8 cellular contexts compared by ENCODE assay signal in the genomic region with DNA sequence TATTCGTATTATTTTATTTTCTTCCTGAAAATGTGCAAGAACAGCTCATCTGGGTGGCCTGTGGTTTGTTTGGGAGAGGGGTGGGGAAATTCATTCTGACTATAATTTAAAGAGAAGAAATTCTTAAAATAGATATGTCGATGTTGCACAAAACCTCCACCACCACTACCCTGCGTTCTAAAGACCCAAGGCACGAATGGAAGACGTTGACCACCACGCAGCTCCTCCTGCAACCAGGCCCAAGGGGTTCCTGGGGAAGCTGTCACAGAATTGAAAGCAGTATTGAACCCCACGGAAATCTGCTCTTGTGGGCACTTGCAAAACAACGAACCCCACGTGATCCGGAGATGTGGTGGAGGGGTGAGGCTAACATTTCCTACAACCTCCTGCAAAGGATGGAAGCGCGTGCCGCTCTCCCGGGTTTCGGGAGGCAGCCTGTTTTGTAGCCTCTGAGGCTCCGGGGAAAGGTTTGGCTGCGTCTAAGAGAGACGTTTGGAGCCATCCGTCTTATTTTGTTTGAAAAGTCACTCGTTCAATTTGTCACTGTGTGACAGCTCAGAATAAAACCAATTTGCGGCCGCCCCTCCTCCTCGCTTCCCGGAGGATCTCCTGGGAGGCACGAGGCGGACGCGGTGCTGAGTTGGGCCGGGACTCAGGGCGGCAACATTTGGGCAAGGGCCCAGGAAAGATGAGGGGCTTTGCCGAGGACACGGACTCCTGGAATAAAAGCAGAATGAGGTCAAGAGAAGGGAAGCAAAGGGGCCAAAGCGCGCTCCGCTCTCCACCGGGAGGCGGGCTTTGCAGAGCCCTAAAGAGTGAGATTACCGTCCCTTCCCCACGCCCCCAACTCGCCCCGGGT. TPM values are rescaled to one million over a fixed set of nuclear protein-coding genes. Genes with fewer than 3 reads are reported as not detected.
DNase-seq lines count a peak whose midpoint lies in the region; ATAC-seq, FAIRE-seq and TF ChIP-seq lines count a peak whose summit lies in the region.

No MANE protein-coding gene starts in this region.

- no peak for FAIRE-seq in endothelial cell of umbilical vein (lab: Jason Lieb, UNC)

- BruUV-seq in endothelial cell of umbilical vein (replicated peaks; lab: Mats Ljungman, UMichigan) = TSS peak; percentile 63

- TF ChIP-seq POLR2A in endothelial cell of umbilical vein (IDR thresholded peaks at IDR 0.05; ENCODE audit: low read depth, low read length) = no peak

- no peaks in the 10 kb centered on the region for H3K36me3 ChIP-seq in OCI-LY3 (replicated peaks; ENCODE audit: low read depth, low read length)
- H3K36me3 ChIP-seq in endothelial cell of umbilical vein (ENCODE audit: control insufficient read depth in 2 of 2, extremely low read depth in 1 of 2, insufficient read depth in 2 of 2, low read length in 2 of 2) = peaks cover 0 to 4% of the 10 kb centered on the region in 2 experiments
- H3K36me3 ChIP-seq in neural progenitor cell = no peaks in the 10 kb centered on the region

- H4K20me1 ChIP-seq in OCI-LY3 (ENCODE audit: insufficient read depth, low read length) (no peaks in the 10 kb centered on the region), endothelial cell of umbilical vein (replicated peaks; ENCODE audit: control insufficient read depth, extremely low read depth, insufficient read depth, low read length) (no peaks in the 10 kb centered on the region), neural progenitor cell (ENCODE audit: low read depth) (peaks cover 81% of the 10 kb centered on the region)

- H3K9me3 ChIP-seq in OCI-LY3 (ENCODE audit: insufficient read depth, low read length) (no peaks in the 10 kb centered on the region), endothelial cell of umbilical vein (replicated peaks; ENCODE audit: control insufficient read depth, insufficient read depth, low read length) (no peaks in the 10 kb centered on the region), neural progenitor cell (ENCODE audit: low read depth) (no peaks in the 10 kb centered on the region)

- H3K27ac Mint-ChIP-seq in neural progenitor cell = no peak overlapping the region

- peaks cover 79% of the 10 kb centered on the region for H3K27me3 Mint-ChIP-seq in neural progenitor cell (ENCODE audit: insufficient read depth, low read depth)

- dilution Hi-C loops in endothelial cell of umbilical vein (cut with MboI; ENCODE audit: extremely low pct_ligation_motif_present, low sequenced_read_pairs) = no loop called here

- H3K36me3 Mint-ChIP-seq in neural progenitor cell = no peaks in the 10 kb centered on the region

- H3K79me2 ChIP-seq in OCI-LY3 (ENCODE audit: low read length) (no peaks in the 10 kb centered on the region), endothelial cell of umbilical vein (ENCODE audit: control insufficient read depth, insufficient read depth, low read length) (no peaks in the 10 kb centered on the region), neural progenitor cell (ENCODE audit: low read depth) (no peaks in the 10 kb centered on the region)

- no peak for TF ChIP-seq CTCF in OCI-LY3 (IDR thresholded peaks at IDR 0.05; ENCODE audit: low read depth, low read length)
- no peak for TF ChIP-seq CTCF in endothelial cell of umbilical vein (IDR thresholded peaks at IDR 0.05; ENCODE audit: extremely low read depth in 1 of 2, insufficient read depth in 1 of 2, low read depth in 1 of 2, low read length in 2 of 2)
- TF ChIP-seq CTCF in neural progenitor cell (IDR thresholded peaks at IDR 0.05) = no peak

- H3K4me2 ChIP-seq in OCI-LY3 (ENCODE audit: low read length) (peak overlapping the region; percentile 94), endothelial cell of umbilical vein (ENCODE audit: insufficient read depth, low read length) (peak overlapping the region; percentile 81), neural progenitor cell (peak overlapping the region; percentile 79)

- peak; percentile 36 for ATAC-seq in GM21528 (IDR thresholded peaks at IDR 0.05; ENCODE audit: low FRiP score, unreplicated experiment)
- no peak for ATAC-seq in GM21786 (IDR thresholded peaks at IDR 0.05; ENCODE audit: unreplicated experiment)

- H3F3A ChIP-seq in neural progenitor cell (ENCODE audit: low read depth) = peaks cover 20% of the 10 kb centered on the region

- H3K9me3 Mint-ChIP-seq in neural progenitor cell = no peaks in the 10 kb centered on the region

- H3K4me3 ChIP-seq in OCI-LY3 (ENCODE audit: low read length) (peak overlapping the region; percentile 76), endothelial cell of umbilical vein (replicated peaks in 1 of 3; ENCODE audit: insufficient read depth in 1 of 3, low read depth in 1 of 3, low read length in 3 of 3) (peak overlapping the region; percentile 80 to 87 (median 82)), neural progenitor cell (peak overlapping the region; percentile 46)

- POLR2A ChIA-PET in endothelial cell of umbilical vein (lab: Charles Lee) = interaction anchor here (0.6 to 1.0 kb wide), 3 partner anchors 538 to 557 kb away, joined by 3 to 4 read pairs (median 3); no protein-coding TSS in a partner anchor

- no peaks in the 10 kb centered on the region for H3K9me1 ChIP-seq in endothelial cell of umbilical vein (replicated peaks; ENCODE audit: control insufficient read depth, extremely low read depth, insufficient read depth, low read length)

- H3K9ac ChIP-seq in OCI-LY3 (ENCODE audit: low read length) (peak overlapping the region; percentile 63), endothelial cell of umbilical vein (replicated peaks; ENCODE audit: extremely low read depth, insufficient read depth, low read length) (peak overlapping the region; percentile 67), neural progenitor cell (no peak overlapping the region)

- H2AFZ ChIP-seq in OCI-LY3 (ENCODE audit: low read depth, low read length) (peak overlapping the region; percentile 51), endothelial cell of umbilical vein (ENCODE audit: low read depth, low read length) (peak overlapping the region; percentile 80), neural progenitor cell (replicated peaks) (no peak overlapping the region)

- CTCF ChIA-PET in endothelial cell of umbilical vein (lab: Charles Lee) = interaction anchor here (0.7 to 8.1 kb wide), 13 partner anchors 10 to 1578 kb away, joined by 3 to 111 read pairs (median 4); no protein-coding TSS in a partner anchor

- peak overlapping the region; percentile 82 for H3K4me3 Mint-ChIP-seq in neural progenitor cell

- peaks cover 35% of the 10 kb centered on the region for H3K4me1 Mint-ChIP-seq in neural progenitor cell

- H3K4me1 ChIP-seq in OCI-LY3 (ENCODE audit: low read length) (peaks cover 27% of the 10 kb centered on the region), endothelial cell of umbilical vein (ENCODE audit: control insufficient read depth, extremely low read depth, insufficient read depth, low read length) (peaks cover 41% of the 10 kb centered on the region), neural progenitor cell (peaks cover 11% of the 10 kb centered on the region)

- peak; percentile 49 to 52 for DNase-seq in AML-193 (lab: John Stamatoyannopoulos, UW)
- DNase-seq in endothelial cell of umbilical vein (ENCODE audit: low read depth, low spot score) = no peak
- DNase-seq in neural progenitor cell (ENCODE audit: low spot score) = peak; percentile 46
- no peak for DNase-seq in DMS114 treated with DMSO at 0.1 percent for 48 hours (lab: John Stamatoyannopoulos, UW; ENCODE audit: unreplicated experiment)
- no peak for DNase-seq in NCI-H510A treated with DMSO at 0.1 percent for 48 hours (lab: John Stamatoyannopoulos, UW)

- peaks cover 32% of the 10 kb centered on the region for H3K27me3 ChIP-seq in OCI-LY3 (ENCODE audit: low read depth, low read length)
- H3K27me3 ChIP-seq in endothelial cell of umbilical vein (ENCODE audit: control insufficient read depth in 2 of 2, insufficient read depth in 2 of 2, low read length in 2 of 2) = peaks cover 6 to 15% of the 10 kb centered on the region in 2 experiments
- H3K27me3 ChIP-seq in neural progenitor cell = peaks cover 98% of the 10 kb centered on the region

- intact Hi-C loops in endothelial cell of umbilical vein (cut with micrococcal nuclease) = loop anchor here (2.0 to 5.0 kb wide), 2 partner anchors 14 to 884 kb away; no protein-coding TSS in a partner anchor

- no peak overlapping the region for H3K27ac ChIP-seq in OCI-LY3 (ENCODE audit: low read length)
- peak overlapping the region; percentile 21 for H3K27ac ChIP-seq in endothelial cell of umbilical vein (ENCODE audit: insufficient read depth, low read depth, low read length)
- H3K27ac ChIP-seq in neural progenitor cell = no peak overlapping the region

TF ChIP-seq in endothelial cell of umbilical vein, 7 proteins besides CTCF, POLR2A, EP300 and RAD21:
- TF ChIP-seq MYC (IDR thresholded peaks at IDR 0.05; ENCODE audit: low read depth, low read length) = no peak
- no peak for TF ChIP-seq JUN (IDR thresholded peaks at IDR 0.05; ENCODE audit: borderline replicate concordance, insufficient read depth, insufficient read length, low read depth)
- TF ChIP-seq FOS (IDR thresholded peaks at IDR 0.05; ENCODE audit: borderline replicate concordance, insufficient read depth, low read length) = no peak
- TF ChIP-seq EZH2 (IDR thresholded peaks at IDR 0.05; ENCODE audit: borderline replicate concordance, low read depth, low read length, severe bottlenecking) = no peak

RNA-seq across cellular contexts. Expression of a gene that starts 0.8 kb away (rescaled TPM):
- total RNA-seq in endothelial cell of umbilical vein (33.5 and 39.1 TPM in 2 replicates), neural progenitor cell (ENCODE audit: low replicate concordance) (0.12 TPM in 1 of 2 replicates, not detected in the other)
- 6.7 and 7.5 TPM in 2 replicates for polyA plus RNA-seq in endothelial cell of umbilical vein
- 4.9 and 5.7 TPM in 2 replicates for polyA plus RNA-seq in endothelial cell of umbilical vein (2011; cell fraction: cytosol; rRNA removed)
- 13.9 and 18.4 TPM in 2 replicates for polyA plus RNA-seq in endothelial cell of umbilical vein (2011; cell fraction: nucleus; rRNA removed)
- 8.3 and 9.2 TPM in 2 replicates for polyA plus RNA-seq in endothelial cell of umbilical vein (2012)
- 4.2 and 5.4 TPM in 2 replicates for polyA minus RNA-seq in endothelial cell of umbilical vein
- polyA minus RNA-seq in endothelial cell of umbilical vein (2011; cell fraction: cytosol; rRNA and poly(A)+ RNA removed) = 3.1 TPM
- polyA minus RNA-seq in endothelial cell of umbilical vein (2011; cell fraction: nucleus; rRNA and poly(A)+ RNA removed) = 7.5 and 10.3 TPM in 2 replicates

Comparison
In these comparisons a context has a peak if more than half of its experiments do, and no peak if none do; other contexts are left out.
1. DNase-seq: peak in AML-193 (2 of 2) and neural progenitor cell (single experiment); none in endothelial cell of umbilical vein (single experiment), DMS114 treated with DMSO at 0.1 percent for 48 hours (single experiment) and NCI-H510A treated with DMSO at 0.1 percent for 48 hours (single experiment).
2. RNA of a gene that starts 0.8 kb away (total RNA-seq): 33.5 to 39.1 TPM in endothelial cell of umbilical vein; 0.12 TPM in neural progenitor cell; every median in the first group is over 10 times any median in the second.
3. Peak in every context shown above with its lines, with median percentiles within 50 percentile points of each other: H3K4me2 ChIP-seq and H3K4me3 ChIP-seq.